ENCODE assay signal across 8 cellular contexts in the genomic region with DNA sequence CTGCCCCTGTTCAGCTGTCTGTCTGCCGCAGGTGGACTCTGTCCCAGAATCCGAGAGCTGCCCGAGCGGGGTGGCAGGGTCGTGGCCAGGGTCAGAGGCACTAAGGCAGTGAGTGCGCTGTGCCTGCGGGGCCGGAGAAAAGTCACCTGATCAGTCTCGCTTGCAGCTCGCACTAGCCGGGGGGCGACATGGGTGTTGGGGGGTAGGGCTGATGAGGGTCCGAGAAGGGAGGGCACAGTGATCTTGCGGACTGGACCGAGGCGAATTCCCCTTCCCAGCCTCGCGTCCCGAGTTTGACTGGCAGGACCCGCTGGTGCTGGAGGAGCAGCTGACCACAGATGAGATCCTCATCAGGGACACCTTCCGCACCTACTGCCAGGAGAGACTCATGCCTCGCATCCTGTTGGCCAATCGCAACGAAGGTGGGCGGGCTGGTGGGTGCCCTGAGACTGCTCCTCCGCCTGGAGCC. TPM values are rescaled to one million over a fixed set of nuclear protein-coding genes. Genes with fewer than 3 reads are reported as not detected.
DNase-seq lines count a peak whose midpoint lies in the region; ATAC-seq and TF ChIP-seq lines count a peak whose summit lies in the region.

No MANE protein-coding gene starts in this region.

- TF ChIP-seq CTCF in BE2C (IDR thresholded peaks at IDR 0.05; ENCODE audit: low read depth, low read length) (no peak), KMS-11 (conservative IDR thresholded peaks at IDR 0.05; ENCODE audit: low read depth, low read length) (no peak), colonic mucosa (IDR thresholded peaks at IDR 0.05) (no peak)

- H3K36me3 ChIP-seq in BE2C, result no peaks in the 10 kb centered on the region
- H3K36me3 ChIP-seq in KMS-11 (ENCODE audit: insufficient read depth), result no peaks in the 10 kb centered on the region
- no peaks in the 10 kb centered on the region for H3K36me3 ChIP-seq in colonic mucosa
- H3K36me3 ChIP-seq in naive thymus-derived CD4-positive, alpha-beta T cell (ENCODE audit: control insufficient read depth in 2 of 3, insufficient read depth in 3 of 3, low read length in 3 of 3), result peaks cover 0 to 32% (median under 1%) of the 10 kb centered on the region in 3 experiments

- H3K27ac ChIP-seq in KMS-11 (peak overlapping the region; percentile 42; the same call in 1 of the 2 replicates), colonic mucosa (no peak overlapping the region)
- peak overlapping the region; percentile 83 for H3K27ac ChIP-seq in naive thymus-derived CD4-positive, alpha-beta T cell (ENCODE audit: low read depth, low read length)

- POLR2A ChIA-PET in naive thymus-derived CD4-positive, alpha-beta T cell (lab: Charles Lee), result interaction anchor here (0.6 to 4.3 kb wide), 22 partner anchors 8 to 395 kb away, joined by 3 to 46 read pairs (median 6); a partner anchor contains a TSS

- H3K9me3 Mint-ChIP-seq in naive thymus-derived CD4-positive, alpha-beta T cell, result peaks cover 0 to 7% (median 0%) of the 10 kb centered on the region in 11 donors

- peaks cover 16 to 36% (median 25%) of the 10 kb centered on the region in 7 donors for H3K4me1 Mint-ChIP-seq in naive thymus-derived CD4-positive, alpha-beta T cell

- H3K27ac Mint-ChIP-seq in naive thymus-derived CD4-positive, alpha-beta T cell, result peak overlapping the region; percentile 94 to 99 (median 98)

- H3K4me3 Mint-ChIP-seq in naive thymus-derived CD4-positive, alpha-beta T cell, result peak overlapping the region; percentile 91 to 100 (median 99)

- DNase-seq in BE2C (no peak), colonic mucosa (no peak), NCI-H187 treated with DMSO at 0.1 percent for 48 hours (lab: John Stamatoyannopoulos, UW) (no peak), DMS153 treated with DMSO at 0.1 percent for 48 hours (lab: John Stamatoyannopoulos, UW; ENCODE audit: unreplicated experiment) (no peak), SHP77 (lab: John Stamatoyannopoulos, UW) (no peak)
- DNase-seq in naive thymus-derived CD4-positive, alpha-beta T cell, result peak in 1 of 9 donors; percentile 19

- H3K36me3 Mint-ChIP-seq in naive thymus-derived CD4-positive, alpha-beta T cell, result peaks cover 5 to 17% (median 16%) of the 10 kb centered on the region in 5 donors

- CTCF ChIA-PET in naive thymus-derived CD4-positive, alpha-beta T cell (lab: Charles Lee), result interaction anchor here (0.5 to 2.3 kb wide), 7 partner anchors 10 to 971 kb away, joined by 3 to 21 read pairs (median 6); a partner anchor contains a TSS

- H2AFZ ChIP-seq in KMS-11 (ENCODE audit: low read depth), result peak overlapping the region; percentile 39; the same call in 1 of the 2 replicates

- H3K4me3 ChIP-seq in BE2C (ENCODE audit: low read depth, low read length) (peak overlapping the region; percentile 79), KMS-11 (IDR thresholded peaks at IDR 0.05; ENCODE audit: insufficient read depth, low read depth, low read length) (no peak overlapping the region), colonic mucosa (peak overlapping the region; percentile 93)
- peak overlapping the region; percentile 87 for H3K4me3 ChIP-seq in naive thymus-derived CD4-positive, alpha-beta T cell (ENCODE audit: low read length)

- no peaks in the 10 kb centered on the region; the same call in 1 of the 2 replicates for H3K27me3 ChIP-seq in BE2C
- no peaks in the 10 kb centered on the region for H3K27me3 ChIP-seq in KMS-11 (ENCODE audit: insufficient read depth, low read depth)
- H3K27me3 ChIP-seq in colonic mucosa, result no peaks in the 10 kb centered on the region
- H3K27me3 ChIP-seq in naive thymus-derived CD4-positive, alpha-beta T cell (ENCODE audit: control insufficient read depth in 2 of 2, insufficient read depth in 2 of 2, low read length in 2 of 2), result no peaks in the 10 kb centered on the region

- H3K9me3 ChIP-seq in BE2C (no peaks in the 10 kb centered on the region), colonic mucosa (no peaks in the 10 kb centered on the region)
- no peaks in the 10 kb centered on the region for H3K9me3 ChIP-seq in naive thymus-derived CD4-positive, alpha-beta T cell (ENCODE audit: control insufficient read depth in 2 of 3, low read length in 3 of 3)

- H3K27me3 Mint-ChIP-seq in naive thymus-derived CD4-positive, alpha-beta T cell, result peaks cover 0 to 2% (median 0%) of the 10 kb centered on the region in 5 donors

- H3K4me2 ChIP-seq in KMS-11, result peak overlapping the region; percentile 89

- no peaks in the 10 kb centered on the region for H4K20me1 ChIP-seq in KMS-11 (ENCODE audit: insufficient read depth)

- intact Hi-C loops in colonic mucosa (cut with DNase I), result no loop called here
- intact Hi-C loops in naive thymus-derived CD4-positive, alpha-beta T cell (cut with micrococcal nuclease), result loop anchor here (1.0 to 2.0 kb wide), 6 partner anchors 23 to 225 kb away; a partner anchor contains a TSS

- peaks cover 7% of the 10 kb centered on the region; the same call in 1 of the 2 replicates for H3K79me2 ChIP-seq in KMS-11 (ENCODE audit: insufficient read depth, low read depth)

- H3K9ac ChIP-seq in KMS-11 (peak overlapping the region; percentile 58; the same call in 1 of the 2 replicates), colonic mucosa (ENCODE audit: low read depth in 2 of 2, low read length in 2 of 2) (peak overlapping the region; percentile 77 to 79)

- H3K4me1 ChIP-seq in BE2C (no peaks in the 10 kb centered on the region), KMS-11 (ENCODE audit: low read depth, poor library complexity, severe bottlenecking) (peaks cover 18% of the 10 kb centered on the region), colonic mucosa (peaks cover 6% of the 10 kb centered on the region)
- H3K4me1 ChIP-seq in naive thymus-derived CD4-positive, alpha-beta T cell (ENCODE audit: control insufficient read depth in 2 of 2, insufficient read depth in 2 of 2, low read length in 2 of 2), result peaks cover 5 to 15% of the 10 kb centered on the region in 2 donors

- ATAC-seq in naive thymus-derived CD4-positive, alpha-beta T cell, result no peak
- no peak for ATAC-seq in HG03108 (IDR thresholded peaks at IDR 0.05; ENCODE audit: unreplicated experiment)

RNA-seq across cellular contexts. Expression of a gene that starts 0.6 kb away (rescaled TPM):
- polyA plus RNA-seq in BE2C (2012; ENCODE audit: insufficient read depth, insufficient read length, low read depth), result 80.9 TPM
- 10 to 100 TPM; 21.1 to 39.2 TPM for total RNA-seq in colonic mucosa
- 10 to 100 TPM; 40.1 to 74.2 (median 54.5) TPM for total RNA-seq in naive thymus-derived CD4-positive, alpha-beta T cell
- polyA plus RNA-seq in naive thymus-derived CD4-positive, alpha-beta T cell, result 10 to 100 TPM; 22.0 to 23.2 TPM

RNA-seq across cellular contexts. Expression of a gene that starts 4.6 kb away (rescaled TPM):
- 0.54 TPM for polyA plus RNA-seq in BE2C (2012; ENCODE audit: insufficient read depth, insufficient read length, low read depth)
- under 1 TPM in 1 of 2 donors, not detected in 1; 0.25 TPM for total RNA-seq in colonic mucosa
- under 1 TPM in 2 of 5 experiments, not detected in 3; 0.32 to 0.41 TPM for total RNA-seq in naive thymus-derived CD4-positive, alpha-beta T cell
- not detected for polyA plus RNA-seq in naive thymus-derived CD4-positive, alpha-beta T cell

RNA-seq across cellular contexts. Expression of a gene that starts 10.3 kb away (rescaled TPM):
- polyA plus RNA-seq in BE2C (2012; ENCODE audit: insufficient read depth, insufficient read length, low read depth), result 23.4 TPM
- total RNA-seq in colonic mucosa, result 10 to 100 TPM; 29.0 to 33.5 TPM
- 10 to 100 TPM; 14.2 to 29.9 (median 28.1) TPM for total RNA-seq in naive thymus-derived CD4-positive, alpha-beta T cell
- polyA plus RNA-seq in naive thymus-derived CD4-positive, alpha-beta T cell, result 10 to 100 TPM; 43.6 to 52.9 TPM

RNA-seq across cellular contexts. Expression of a gene that starts 27.5 kb away (rescaled TPM):
- polyA plus RNA-seq in BE2C (2012; ENCODE audit: insufficient read depth, insufficient read length, low read depth), result 2.5 TPM
- total RNA-seq in colonic mucosa, result under 1 TPM in 1 of 2 donors, not detected in 1; 0.32 TPM
- total RNA-seq in naive thymus-derived CD4-positive, alpha-beta T cell, result 1 to 10 TPM in 3 of 5 experiments, under 1 TPM in 1, not detected in 1; 0.78 to 3.3 (median 2.3) TPM
- 1 to 10 TPM in 1 of 2 donors, not detected in 1; 1.4 TPM for polyA plus RNA-seq in naive thymus-derived CD4-positive, alpha-beta T cell

RNA-seq across cellular contexts. Expression of a gene that starts 41.9 kb away (rescaled TPM):
- polyA plus RNA-seq in BE2C (2012; ENCODE audit: insufficient read depth, insufficient read length, low read depth), result 277 TPM
- total RNA-seq in colonic mucosa, result 100 to 1,000 TPM in 1 of 2 donors, 10 to 100 TPM in 1; 46.9 to 111 TPM
- total RNA-seq in naive thymus-derived CD4-positive, alpha-beta T cell, result 100 to 1,000 TPM in 1 of 5 experiments, 10 to 100 TPM in 4; 25.9 to 109 (median 52.6) TPM
- 10 to 100 TPM; 58.0 to 88.3 TPM for polyA plus RNA-seq in naive thymus-derived CD4-positive, alpha-beta T cell
